ENCODE assay signal across 23 cellular contexts in the genomic region with DNA sequence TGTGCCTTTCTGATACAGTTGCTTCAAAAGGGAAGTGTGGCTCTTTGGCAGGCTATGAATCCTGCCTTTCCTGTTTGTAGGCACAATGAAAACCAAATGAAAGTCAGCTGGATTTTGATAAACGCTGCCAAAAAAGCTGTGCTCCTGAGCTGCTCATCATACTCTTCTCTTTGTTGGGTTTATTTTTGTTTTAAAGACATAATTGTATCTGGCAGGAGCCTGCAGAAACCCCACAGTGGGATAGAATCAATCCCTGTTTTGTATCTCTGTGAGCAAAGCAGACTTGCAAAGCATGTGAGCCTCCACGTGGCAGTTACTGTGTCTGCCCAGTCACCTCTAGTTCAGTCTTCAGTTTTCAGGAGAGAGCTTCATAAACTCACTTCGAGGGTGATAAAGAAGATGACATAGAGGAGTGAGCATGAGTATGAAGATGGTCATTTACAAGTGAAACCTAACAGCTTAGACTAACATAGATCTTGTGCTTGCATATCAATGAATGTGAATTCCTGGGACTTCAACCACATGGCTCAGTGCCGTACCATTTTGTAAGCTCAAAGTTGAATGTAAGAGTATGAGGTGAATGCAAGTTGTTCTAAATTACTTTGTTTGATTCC.
A peak's percentile ranks its signal among the peaks of the same experiment; 100 is the strongest.
DNase-seq lines count a peak whose midpoint lies in the region; ATAC-seq and TF ChIP-seq lines count a peak whose summit lies in the region.
"Had no signal": no experiment of that assay in that cellular context is flagged by ENCODE, and none has a peak within 500 bp of the region (broad histone marks: within the 10 kb centered on the region; RNA-seq: fewer than 3 reads in every experiment).

No MANE protein-coding gene starts in this region.

- H3K4me2 ChIP-seq in mammary epithelial cell (ENCODE audit: insufficient read depth, low read depth, low read length) = no peak overlapping the region

- BruUV-seq in mammary epithelial cell (replicated peaks; lab: Mats Ljungman, UMichigan) (no TSS peak), MCF 10A (replicated peaks; lab: Mats Ljungman, UMichigan) (no TSS peak)

- POLR2A ChIA-PET in MCF 10A (lab: Yijun Ruan, JAX) = no interaction called here

- H3K36me3 ChIP-seq in mammary epithelial cell (ENCODE audit: insufficient read depth, low read length) (no peaks in the 10 kb centered on the region), NT2/D1 (ENCODE audit: insufficient read depth, insufficient read length, low read length) (no peaks in the 10 kb centered on the region), testis (ENCODE audit: low read depth, missing control alignments) (no peaks in the 10 kb centered on the region)
- H3K36me3 ChIP-seq: spleen, stomach had no signal

- H4K20me1 ChIP-seq in mammary epithelial cell (ENCODE audit: insufficient read depth, low read length) = no peaks in the 10 kb centered on the region

- H3K36me3 Mint-ChIP-seq in MCF 10A (ENCODE audit: insufficient read depth, unreplicated experiment) = no peaks in the 10 kb centered on the region
- peaks cover 3% of the 10 kb centered on the region for H3K36me3 Mint-ChIP-seq in nephron progenitor cell (ENCODE audit: low read depth)
- H3K36me3 Mint-ChIP-seq: mesothelial cell of epicardium; natural killer cell treated with Interleukin-12 subunit alpha and Interleukin-12 subunit beta and Interleukin-15 and Interleukin-18, amount 100 ng/mL, for 72 hours had no signal

- intact Hi-C loops in mammary epithelial cell (cut with micrococcal nuclease) (no loop called here), MCF 10A (cut with micrococcal nuclease) (no loop called here), testis (cut with DNase I; ENCODE audit: low total_unique reads) (no loop called here)

- H3K27ac Mint-ChIP-seq in MCF 10A (ENCODE audit: low read depth, unreplicated experiment) (no peak overlapping the region), nephron progenitor cell (no peak overlapping the region)
- H3K27ac Mint-ChIP-seq: activated CD8-positive, alpha-beta T cell treated with anti-CD3 and anti-CD28 coated beads, Interleukin-2, amount 10 ng/mL, durations not matched to agents 7 days and 5 days; activated T-cell treated with anti-CD3 and anti-CD28 coated beads, Interleukin-2, amount 50 U/mL, for 24 hours; mesothelial cell of epicardium; natural killer cell treated with Interleukin-12 subunit alpha and Interleukin-12 subunit beta and Interleukin-15 and Interleukin-18, amount 100 ng/mL, for 72 hours had no signal

- DNase-seq in mammary epithelial cell (peak; percentile 1), MCF 10A (ENCODE audit: unreplicated experiment) (no peak), NT2/D1 (ENCODE audit: low read depth, low spot score) (peak; percentile 9), foreskin melanocyte (peak; percentile 85), nephron progenitor cell (no peak), NCI-H510A (lab: John Stamatoyannopoulos, UW) (no peak), testis (no peak), omental fat pad (ENCODE audit: low spot score) (no peak)
- DNase-seq: activated CD4-positive, CD25-positive, alpha-beta regulatory T cell treated with anti-CD3 and anti-CD28 coated beads, Interleukin-2, amount 50 U/mL, for 72 hours; activated CD8-positive, alpha-beta T cell treated with anti-CD3 and anti-CD28 coated beads, Interleukin-2, amount 10 ng/mL, durations not matched to agents 7 days and 5 days; activated naive CD4-positive, alpha-beta T cell treated with Interleukin-2 at 50 U/mL for 16 hours; activated T-cell treated with anti-CD3 and anti-CD28 coated beads, Interleukin-2, amount 50 U/mL, for 24 hours; erythroblast; H7; Karpas-422; kidney glomerular epithelial cell; NK-92 treated with Interleukin-12 subunit alpha and Interleukin-12 subunit beta, amount 100 ng/mL, for 24 hours; spleen; stimulated activated CD4-positive, alpha-beta T cell treated with anti-CD3 and anti-CD28 coated beads, Interleukin-4, amount 100 ng/mL, for 24 hours; stomach; T1000 had no signal

- H3K9me3 ChIP-seq in mammary epithelial cell (replicated peaks; ENCODE audit: insufficient read depth, low read length) (no peaks in the 10 kb centered on the region), NT2/D1 (ENCODE audit: insufficient read depth, low read length) (no peaks in the 10 kb centered on the region), testis (no peaks in the 10 kb centered on the region)

- H3K27me3 ChIP-seq in mammary epithelial cell (ENCODE audit: insufficient read depth, low read length) (no peaks in the 10 kb centered on the region), NT2/D1 (ENCODE audit: insufficient read depth, insufficient read length) (no peaks in the 10 kb centered on the region), testis (no peaks in the 10 kb centered on the region)
- H3K27me3 ChIP-seq: spleen, stomach had no signal

- in situ Hi-C loops in mammary epithelial cell (cut with MboI; ENCODE audit: low sequenced_read_pairs in 2 of 2) = no loop called here

- H3K9me3 Mint-ChIP-seq in MCF 10A (ENCODE audit: unreplicated experiment) (no peaks in the 10 kb centered on the region), nephron progenitor cell (peaks cover 15% of the 10 kb centered on the region)

- no peak overlapping the region for H3K4me3 Mint-ChIP-seq in MCF 10A (ENCODE audit: unreplicated experiment)
- H3K4me3 Mint-ChIP-seq in nephron progenitor cell = no peak overlapping the region
- H3K4me3 Mint-ChIP-seq: activated CD8-positive, alpha-beta T cell treated with anti-CD3 and anti-CD28 coated beads, Interleukin-2, amount 10 ng/mL, durations not matched to agents 7 days and 5 days; activated T-cell treated with anti-CD3 and anti-CD28 coated beads, Interleukin-2, amount 50 U/mL, for 24 hours; mesothelial cell of epicardium; natural killer cell treated with Interleukin-12 subunit alpha and Interleukin-12 subunit beta and Interleukin-15 and Interleukin-18, amount 100 ng/mL, for 72 hours had no signal

- TF ChIP-seq CTCF in mammary epithelial cell (conservative IDR thresholded peaks at IDR 0.05 in 1 of 2, IDR thresholded peaks at IDR 0.05 in 1 of 2; ENCODE audit: extremely low read depth in 1 of 2, insufficient read depth in 1 of 2, low read depth in 1 of 2, low read length in 2 of 2) (no peak), MCF 10A (IDR thresholded peaks at IDR 0.05; ENCODE audit: unreplicated experiment) (no peak), nephron progenitor cell (IDR thresholded peaks at IDR 0.05) (no peak), testis (IDR thresholded peaks at IDR 0.05) (no peak), omental fat pad (IDR thresholded peaks at IDR 0.05) (no peak)

- WGBS in mammary epithelial cell (ENCODE audit: low coverage, missing lambda C conversion rate) = 33% methylated on average over 4 of the region's 4 CpGs
- 63% methylated on average over 4 of the region's 4 CpGs for WGBS in testis, 2 donors

- H3K9ac ChIP-seq in mammary epithelial cell (ENCODE audit: insufficient read depth, low read length) = no peak overlapping the region
- no peak overlapping the region for H3K9ac ChIP-seq in NT2/D1 (ENCODE audit: insufficient read length, low read depth)

- TF ChIP-seq POLR2A in testis (IDR thresholded peaks at IDR 0.05) = no peak

- H3K27me3 Mint-ChIP-seq in MCF 10A (ENCODE audit: insufficient read depth, unreplicated experiment) (no peaks in the 10 kb centered on the region), nephron progenitor cell (ENCODE audit: low read depth, poor library complexity) (peaks cover 7% of the 10 kb centered on the region)
- H3K27me3 Mint-ChIP-seq: activated T-cell treated with anti-CD3 and anti-CD28 coated beads, Interleukin-2, amount 50 U/mL, for 24 hours had no signal

- H3K79me2 ChIP-seq in mammary epithelial cell (ENCODE audit: insufficient read depth, low read length) = no peaks in the 10 kb centered on the region

- H3K27ac ChIP-seq in mammary epithelial cell (ENCODE audit: insufficient read depth, low read depth, low read length) = no peak overlapping the region
- H3K27ac ChIP-seq in testis = no peak overlapping the region
- H3K27ac ChIP-seq: spleen, stomach had no signal

- ATAC-seq in omental fat pad (ENCODE audit: low FRiP score) = no peak
- ATAC-seq: activated CD8-positive, alpha-beta T cell treated with anti-CD3 and anti-CD28 coated beads, Interleukin-2, amount 10 ng/mL, durations not matched to agents 7 days and 5 days; natural killer cell treated with Interleukin-12 subunit alpha and Interleukin-12 subunit beta and Interleukin-15 and Interleukin-18, amount 100 ng/mL, for 72 hours had no signal

- H3K4me1 ChIP-seq in mammary epithelial cell (ENCODE audit: insufficient read depth, low read length) = no peaks in the 10 kb centered on the region
- no peaks in the 10 kb centered on the region for H3K4me1 ChIP-seq in NT2/D1 (ENCODE audit: insufficient read depth, insufficient read length)
- H3K4me1 ChIP-seq in testis = no peaks in the 10 kb centered on the region
- H3K4me1 ChIP-seq: spleen, stomach had no signal

- dilution Hi-C loops in mammary epithelial cell (cut with HindIII; ENCODE audit: low sequenced_read_pairs) = no loop called here

- CTCF ChIA-PET in mammary epithelial cell (lab: Charles Lee; ENCODE audit: low non-redundant PET) = no interaction called here
- CTCF ChIA-PET in MCF 10A (lab: Yijun Ruan, JAX) = interaction anchor here (0.6 kb wide), 1 partner anchor 249 kb away, joined by 3 read pairs; no protein-coding TSS in a partner anchor

- H3K4me3 ChIP-seq in mammary epithelial cell (replicated peaks in 1 of 3; ENCODE audit: insufficient read depth in 1 of 3, low read depth in 2 of 3, low read length in 3 of 3) (no peak overlapping the region), NT2/D1 (ENCODE audit: insufficient read length, low read depth) (no peak overlapping the region), testis (no peak overlapping the region)
- H3K4me3 ChIP-seq: spleen, stomach had no signal

- H3K4me1 Mint-ChIP-seq in MCF 10A (ENCODE audit: insufficient read depth, unreplicated experiment) = no peaks in the 10 kb centered on the region
- H3K4me1 Mint-ChIP-seq in nephron progenitor cell = peaks cover 9% of the 10 kb centered on the region

- peak overlapping the region; percentile 33 for H2AFZ ChIP-seq in mammary epithelial cell (ENCODE audit: low read depth, low read length)

Comparison
In these comparisons a context has a peak if more than half of its experiments do, and no peak if none do; other contexts are left out.
1. DNase-seq: peak in mammary epithelial cell (single experiment), NT2/D1 (single experiment) and foreskin melanocyte (single experiment); none in MCF 10A (single experiment), nephron progenitor cell (single experiment), NCI-H510A (single experiment), testis (single experiment) and omental fat pad (single experiment).